Comparison of ENCODE assay signal across 20 cellular contexts in the genomic region with DNA sequence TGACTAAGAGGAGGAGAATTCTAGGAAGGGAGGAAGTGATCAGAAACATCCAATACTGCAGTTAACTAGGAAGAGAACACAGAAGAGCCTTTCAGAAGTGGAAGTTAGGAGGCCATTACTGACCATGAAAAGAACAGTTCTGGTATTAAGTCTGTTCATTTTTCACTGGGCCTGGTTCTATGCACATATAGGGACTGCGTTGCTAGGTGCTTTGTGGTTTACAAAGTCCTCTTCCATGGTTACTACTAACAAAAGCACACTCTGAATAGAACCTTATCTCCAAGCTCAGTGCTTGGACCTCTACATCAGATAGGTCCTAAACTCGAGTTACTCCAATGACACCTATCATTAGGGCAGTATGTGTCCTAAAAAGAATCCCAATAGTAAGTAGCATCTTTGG.
DNase-seq lines count a peak whose midpoint lies in the region; TF ChIP-seq lines count a peak whose summit lies in the region.
"Had no signal": no experiment of that assay in that cellular context is flagged by ENCODE, and none has a peak within 500 bp of the region (broad histone marks: within the 10 kb centered on the region; RNA-seq: fewer than 3 reads in every experiment).

No MANE protein-coding gene starts in this region.

- intact Hi-C loops in activated T-helper 1 cell treated with anti-CD3 and anti-CD28 coated beads, Interleukin-12 subunit alpha, Interleukin-12 subunit beta, Interleukin-2, Interleukin-4 antibody, amounts not matched to agents 30 ng/mL and 10 ng/mL and 1 ng/mL, durations not matched to agents 14 hours and 24 hours and 36 hours (cut with micrococcal nuclease), result no loop called here

- H3K27me3 ChIP-seq in HL-60 (ENCODE audit: insufficient read depth, poor library complexity, severe bottlenecking), result no peaks in the 10 kb centered on the region

- no peaks in the 10 kb centered on the region for H3K27me3 Mint-ChIP-seq in T-helper 2 cell treated with Interferon-gamma antibody and Interleukin-4, amounts not matched to agents 5 μg/mL and 100 μg/mL, for 36 hours (ENCODE audit: low read depth)
- H3K27me3 Mint-ChIP-seq in activated T-helper 1 cell treated with anti-CD3 and anti-CD28 coated beads, Interleukin-12 subunit alpha, Interleukin-12 subunit beta, Interleukin-2, Interleukin-4 antibody, amounts not matched to agents 30 ng/mL and 10 ng/mL and 1 ng/mL, durations not matched to agents 14 hours and 24 hours and 36 hours (ENCODE audit: insufficient read depth), result no peaks in the 10 kb centered on the region

- 0 out of 2 replicates have a peak overlapping the region, but pooled peaks have one; percentile 5 for H3K27ac ChIP-seq in HL-60 (replicated peaks)

- no peak for TF ChIP-seq CTCF in HL-60 (IDR thresholded peaks at IDR 0.05; ENCODE audit: insufficient read depth, low read length)

- no peaks in the 10 kb centered on the region for H3K9me3 Mint-ChIP-seq in T-helper 2 cell treated with Interferon-gamma antibody and Interleukin-4, amounts not matched to agents 5 μg/mL and 100 μg/mL, for 36 hours
- H3K9me3 Mint-ChIP-seq in activated T-helper 1 cell treated with anti-CD3 and anti-CD28 coated beads, Interleukin-12 subunit alpha, Interleukin-12 subunit beta, Interleukin-2, Interleukin-4 antibody, amounts not matched to agents 30 ng/mL and 10 ng/mL and 1 ng/mL, durations not matched to agents 14 hours and 24 hours and 36 hours, result no peaks in the 10 kb centered on the region
- H3K9me3 Mint-ChIP-seq: CD8-positive, alpha-beta T cell had no signal

- peaks cover 34% of the 10 kb centered on the region for H3K36me3 Mint-ChIP-seq in T-helper 2 cell treated with Interferon-gamma antibody and Interleukin-4, amounts not matched to agents 5 μg/mL and 100 μg/mL, for 36 hours (ENCODE audit: low read depth)
- peaks cover 26% of the 10 kb centered on the region for H3K36me3 Mint-ChIP-seq in activated T-helper 1 cell treated with anti-CD3 and anti-CD28 coated beads, Interleukin-12 subunit alpha, Interleukin-12 subunit beta, Interleukin-2, Interleukin-4 antibody, amounts not matched to agents 30 ng/mL and 10 ng/mL and 1 ng/mL, durations not matched to agents 14 hours and 24 hours and 36 hours (ENCODE audit: low read depth)

- no peak for DNase-seq in T-helper 2 cell treated with Interferon-gamma antibody and Interleukin-4, amounts not matched to agents 5 μg/mL and 100 μg/mL, for 36 hours (ENCODE audit: low spot score)
- no peak for DNase-seq in T-helper 2 cell
- no peak for DNase-seq in HL-60 (ENCODE audit: low read depth in 1 of 2, low spot score in 1 of 2)
- DNase-seq in activated T-helper 1 cell treated with anti-CD3 and anti-CD28 coated beads, Interleukin-12 subunit alpha, Interleukin-12 subunit beta, Interleukin-2, Interleukin-4 antibody, amounts not matched to agents 30 ng/mL and 10 ng/mL and 1 ng/mL, durations not matched to agents 14 hours and 24 hours and 36 hours (ENCODE audit: low spot score), result no peak
- DNase-seq in OCI-M2 (lab: John Stamatoyannopoulos, UW; ENCODE audit: unreplicated experiment), result no peak
- no peak for DNase-seq in NCI-H345 treated with DMSO at 0.1 percent for 48 hours (lab: John Stamatoyannopoulos, UW; ENCODE audit: unreplicated experiment)
- no peak for DNase-seq in NCI-H1105 (lab: John Stamatoyannopoulos, UW)
- DNase-seq: 8988T; AML-193; C1 segment of cervical spinal cord; CD8-positive, alpha-beta T cell; GDM1; H7; KG1; NCI-H1092; NCI-H1436 treated with DMSO at 0.1 percent for 48 hours; NCI-H1930; NCI-H510A; SIG-M5; SK-N-SH had no signal

- H3K4me3 Mint-ChIP-seq in T-helper 2 cell treated with Interferon-gamma antibody and Interleukin-4, amounts not matched to agents 5 μg/mL and 100 μg/mL, for 36 hours, result no peak overlapping the region
- H3K4me3 Mint-ChIP-seq in activated T-helper 1 cell treated with anti-CD3 and anti-CD28 coated beads, Interleukin-12 subunit alpha, Interleukin-12 subunit beta, Interleukin-2, Interleukin-4 antibody, amounts not matched to agents 30 ng/mL and 10 ng/mL and 1 ng/mL, durations not matched to agents 14 hours and 24 hours and 36 hours, result no peak overlapping the region
- H3K4me3 Mint-ChIP-seq: CD8-positive, alpha-beta T cell had no signal

- no peak overlapping the region for H3K4me3 ChIP-seq in HL-60 (replicated peaks; ENCODE audit: insufficient read depth, low read length)

- H3K4me1 Mint-ChIP-seq in T-helper 2 cell treated with Interferon-gamma antibody and Interleukin-4, amounts not matched to agents 5 μg/mL and 100 μg/mL, for 36 hours (ENCODE audit: low read depth), result peaks cover 35% of the 10 kb centered on the region
- peaks cover 21% of the 10 kb centered on the region for H3K4me1 Mint-ChIP-seq in activated T-helper 1 cell treated with anti-CD3 and anti-CD28 coated beads, Interleukin-12 subunit alpha, Interleukin-12 subunit beta, Interleukin-2, Interleukin-4 antibody, amounts not matched to agents 30 ng/mL and 10 ng/mL and 1 ng/mL, durations not matched to agents 14 hours and 24 hours and 36 hours (ENCODE audit: low read depth)

- peak overlapping the region; percentile 12 for H3K27ac Mint-ChIP-seq in T-helper 2 cell treated with Interferon-gamma antibody and Interleukin-4, amounts not matched to agents 5 μg/mL and 100 μg/mL, for 36 hours
- peak overlapping the region; percentile 34 for H3K27ac Mint-ChIP-seq in activated T-helper 1 cell treated with anti-CD3 and anti-CD28 coated beads, Interleukin-12 subunit alpha, Interleukin-12 subunit beta, Interleukin-2, Interleukin-4 antibody, amounts not matched to agents 30 ng/mL and 10 ng/mL and 1 ng/mL, durations not matched to agents 14 hours and 24 hours and 36 hours
- H3K27ac Mint-ChIP-seq: CD8-positive, alpha-beta T cell had no signal
